Comparison of ENCODE assay signal across 20 cellular contexts in the genomic region with DNA sequence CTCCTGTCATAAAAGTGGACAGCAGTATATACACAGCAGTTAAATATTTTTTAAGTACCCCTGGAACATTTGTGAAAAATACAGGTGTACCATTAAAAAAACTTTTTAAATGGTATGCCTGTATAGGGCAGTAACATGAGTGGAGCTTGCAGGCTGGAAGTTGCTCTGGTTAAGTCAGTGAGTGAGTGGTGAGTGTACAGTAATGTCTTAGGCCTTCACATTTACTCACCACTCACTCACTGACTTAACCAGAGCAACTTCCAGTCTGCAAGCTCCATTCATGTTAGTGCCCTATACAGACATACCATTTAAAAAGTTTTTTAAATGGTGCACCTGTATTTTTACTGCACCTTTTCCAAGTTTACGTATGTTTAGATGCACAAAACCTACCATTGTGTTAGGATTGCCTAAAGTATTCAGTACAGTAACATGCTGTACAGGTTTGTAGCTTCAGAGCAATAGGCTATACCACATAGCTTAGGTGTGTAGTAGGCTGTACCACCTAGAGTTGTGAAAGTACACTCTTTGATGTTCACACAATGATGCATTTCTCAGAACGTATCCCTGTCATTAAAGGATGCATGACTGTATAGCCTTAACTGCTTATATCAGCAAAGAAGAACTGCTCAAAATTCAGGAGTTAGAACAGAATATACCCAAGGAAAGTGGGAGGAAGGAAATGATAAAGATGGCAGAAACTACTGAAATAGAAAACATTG.
DNase-seq lines count a peak whose midpoint lies in the region; ATAC-seq and TF ChIP-seq lines count a peak whose summit lies in the region.
"Had no signal": no experiment of that assay in that cellular context is flagged by ENCODE, and none has a peak within 500 bp of the region (broad histone marks: within the 10 kb centered on the region; RNA-seq: fewer than 3 reads in every experiment).

No MANE protein-coding gene starts in this region.

- no peaks in the 10 kb centered on the region for H3K9me3 Mint-ChIP-seq in Calu3 (ENCODE audit: low read depth, unreplicated experiment)
- H3K9me3 Mint-ChIP-seq: activated naive CD8-positive, alpha-beta T cell treated with anti-CD3 and anti-CD28 coated beads, Interleukin-2, amount 50 U/mL, for 24 hours; endodermal cell; stimulated activated memory B cell treated with anti-CD40 and anti-IgM and Interleukin-4, amounts not matched to agents 10 μg/mL and 1 μg/mL and 100 μg/mL, for 72 hours had no signal

- TF ChIP-seq POLR2A in erythroblast (IDR thresholded peaks at IDR 0.05; ENCODE audit: low read length) = no peak

- peak overlapping the region; percentile 50 for H3K27ac Mint-ChIP-seq in Calu3 (ENCODE audit: unreplicated experiment)
- H3K27ac Mint-ChIP-seq: activated naive CD8-positive, alpha-beta T cell treated with anti-CD3 and anti-CD28 coated beads, Interleukin-2, amount 50 U/mL, for 24 hours; CD14-positive monocyte; endodermal cell; progenitor cell of endocrine pancreas; stimulated activated memory B cell treated with anti-CD40 and anti-IgM and Interleukin-4, amounts not matched to agents 10 μg/mL and 1 μg/mL and 100 μg/mL, for 72 hours had no signal

- BruUV-seq in Calu3 (replicated peaks; lab: Mats Ljungman, UMichigan) = no TSS peak

- ATAC-seq in GM21825 (IDR thresholded peaks at IDR 0.05; ENCODE audit: unreplicated experiment) = no peak
- ATAC-seq: activated naive CD8-positive, alpha-beta T cell treated with anti-CD3 and anti-CD28 coated beads, Interleukin-2, amount 50 U/mL, for 24 hours; Panc1; stimulated activated memory B cell treated with anti-CD40 and anti-IgM and Interleukin-4, amounts not matched to agents 10 μg/mL and 1 μg/mL and 100 μg/mL, for 72 hours had no signal

- H3K4me1 Mint-ChIP-seq in Calu3 (ENCODE audit: low read depth, unreplicated experiment) = peaks cover 41% of the 10 kb centered on the region
- H3K4me1 Mint-ChIP-seq: stimulated activated memory B cell treated with anti-CD40 and anti-IgM and Interleukin-4, amounts not matched to agents 10 μg/mL and 1 μg/mL and 100 μg/mL, for 72 hours had no signal

- DNase-seq in Calu3 (no peak), HT1080 (ENCODE audit: low read depth) (peak; percentile 67), amniotic epithelial cell (ENCODE audit: low read depth) (peak; percentile 26), islet precursor cell (peak; percentile 59), DMS53 (lab: John Stamatoyannopoulos, UW) (no peak), erythroblast (lab: John Stamatoyannopoulos, UW) (no peak), NCI-H510A treated with DMSO at 0.1 percent for 48 hours (lab: John Stamatoyannopoulos, UW) (no peak)
- DNase-seq: activated naive CD8-positive, alpha-beta T cell treated with anti-CD3 and anti-CD28 coated beads, Interleukin-2, amount 50 U/mL, for 24 hours; cortex of kidney; endodermal cell; NCI-H1417; NCI-H2081 treated with DMSO at 0.1 percent for 48 hours; NCI-H446 treated with DMSO at 0.1 percent for 48 hours; stimulated activated CD4-positive, alpha-beta T cell treated with anti-CD3 and anti-CD28 coated beads, Interleukin-1b, Interleukin-23, amount 100 ng/mL, for 48 hours; testis had no signal

- TF ChIP-seq CTCF in Calu3 (IDR thresholded peaks at IDR 0.05; ENCODE audit: unreplicated experiment) = no peak

- peaks cover 4% of the 10 kb centered on the region for H3K36me3 Mint-ChIP-seq in Calu3 (ENCODE audit: insufficient read depth, unreplicated experiment)

- H3K4me3 Mint-ChIP-seq in Calu3 (ENCODE audit: low read depth, unreplicated experiment) = no peak overlapping the region
- H3K4me3 Mint-ChIP-seq: activated naive CD8-positive, alpha-beta T cell treated with anti-CD3 and anti-CD28 coated beads, Interleukin-2, amount 50 U/mL, for 24 hours; CD14-positive monocyte; endodermal cell; stimulated activated memory B cell treated with anti-CD40 and anti-IgM and Interleukin-4, amounts not matched to agents 10 μg/mL and 1 μg/mL and 100 μg/mL, for 72 hours had no signal

- no peaks in the 10 kb centered on the region for H3K27me3 Mint-ChIP-seq in Calu3 (ENCODE audit: unreplicated experiment)
- H3K27me3 Mint-ChIP-seq: activated naive CD8-positive, alpha-beta T cell treated with anti-CD3 and anti-CD28 coated beads, Interleukin-2, amount 50 U/mL, for 24 hours; progenitor cell of endocrine pancreas; stimulated activated memory B cell treated with anti-CD40 and anti-IgM and Interleukin-4, amounts not matched to agents 10 μg/mL and 1 μg/mL and 100 μg/mL, for 72 hours had no signal

- CTCF ChIA-PET in Calu3 (lab: Charles Lee) = no interaction called here

- intact Hi-C loops in Calu3 (cut with micrococcal nuclease; ENCODE audit: unreplicated experiment) = no loop called here

Comparison
In these comparisons a context has a peak if more than half of its experiments do, and no peak if none do; other contexts are left out.
1. DNase-seq: peak in HT1080 (single experiment), amniotic epithelial cell (single experiment) and islet precursor cell (single experiment); none in Calu3 (single experiment), DMS53 (single experiment), erythroblast (0 of 2) and NCI-H510A treated with DMSO at 0.1 percent for 48 hours (single experiment).